In the genomic region with DNA sequence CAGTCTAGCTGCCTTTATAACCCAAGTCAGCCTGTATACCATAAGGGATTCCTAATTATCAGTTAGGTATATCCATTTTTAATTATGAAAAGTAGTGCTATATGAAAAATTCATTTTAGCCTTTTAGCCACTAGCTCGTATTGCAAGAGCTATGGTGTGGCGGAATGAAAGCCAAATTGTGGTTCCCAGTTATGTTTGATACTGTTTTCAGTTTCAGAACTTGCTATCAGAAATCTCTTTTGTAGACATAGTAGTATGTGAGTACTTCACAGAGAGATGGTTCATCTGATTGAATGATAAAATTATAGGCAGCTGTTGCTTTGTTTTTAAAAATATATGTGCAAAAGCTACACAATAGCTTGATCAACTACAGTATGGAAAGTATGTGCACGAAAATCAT, we compare ENCODE assay signal across 14 cellular contexts.
DNase-seq lines count a peak whose midpoint lies in the region; ATAC-seq lines count a peak whose summit lies in the region.
"Had no signal": no experiment of that assay in that cellular context is flagged by ENCODE, and none has a peak within 500 bp of the region (broad histone marks: within the 10 kb centered on the region; RNA-seq: fewer than 3 reads in every experiment).

No MANE protein-coding gene starts in this region.

- H3K27ac Mint-ChIP-seq in T-cell = peak overlapping the region in 1 of 2 donors; percentile 23
- H3K27ac Mint-ChIP-seq: activated B cell treated with CpG ODN at 0.5 μM for 24 hours had no signal

- peaks cover 15 to 35% (median 15%) of the 10 kb centered on the region in 3 donors for H3K4me1 Mint-ChIP-seq in T-cell
- H3K4me1 Mint-ChIP-seq: activated B cell treated with CpG ODN at 0.5 μM for 24 hours had no signal

- H3K36me3 Mint-ChIP-seq in T-cell = peaks cover 37% of the 10 kb centered on the region

- no peaks in the 10 kb centered on the region for H3K27me3 Mint-ChIP-seq in T-cell
- H3K27me3 Mint-ChIP-seq: activated B cell treated with CpG ODN at 0.5 μM for 24 hours, naive B cell had no signal

- no peak overlapping the region for H3K4me3 Mint-ChIP-seq in T-cell
- H3K4me3 Mint-ChIP-seq: activated B cell treated with CpG ODN at 0.5 μM for 24 hours, naive B cell had no signal

- POLR2A ChIA-PET in T-cell (lab: Charles Lee) = no interaction called here

- H3K9me3 Mint-ChIP-seq in T-cell = no peaks in the 10 kb centered on the region
- H3K9me3 Mint-ChIP-seq: activated B cell treated with CpG ODN at 0.5 μM for 24 hours had no signal

- CTCF ChIA-PET in T-cell (lab: Charles Lee) = interaction anchor here in 1 of 2 donors (0.8 to 0.9 kb wide), 2 partner anchors 20 to 23 kb away, joined by 3 to 5 read pairs; no protein-coding TSS in a partner anchor

- DNase-seq in T-cell (no peak), HuH-7.5 (ENCODE audit: low spot score) (no peak), NCI-H82 (lab: John Stamatoyannopoulos, UW) (no peak), putamen (ENCODE audit: low spot score) (no peak)
- DNase-seq: activated B cell treated with CpG ODN at 0.5 μM for 24 hours, adrenal gland, gastrocnemius medialis, GOT3, naive B cell, NCI-H2029, spleen had no signal

- ATAC-seq in GM18502 (IDR thresholded peaks at IDR 0.05; ENCODE audit: poor library complexity, unreplicated experiment) (peak; percentile 64), GM19043 (IDR thresholded peaks at IDR 0.05; ENCODE audit: low read depth, unreplicated experiment) (peak; percentile 81), HG02938 (IDR thresholded peaks at IDR 0.05; ENCODE audit: unreplicated experiment) (peak; percentile 87), T-cell (replicated peaks in 1 of 4) (peak in 3 of 4 experiments; percentile 16 to 62 (median 50))
- ATAC-seq: gastrocnemius medialis had no signal
